ENCODE assay signal across 8 cellular contexts in genomic region chr6:147285087-147285855, GRCh38.
DNase-seq lines count a peak whose midpoint lies in the region; ATAC-seq, FAIRE-seq and TF ChIP-seq lines count a peak whose summit lies in the region.

No MANE protein-coding gene starts in this region.

- H3K4me3 ChIP-seq in A549 (no peak overlapping the region), colonic mucosa (no peak overlapping the region)

- intact Hi-C loops in colonic mucosa (cut with DNase I) (loop anchor here (5.0 kb wide), 1 partner anchor 428 kb away; no protein-coding TSS in a partner anchor), head of caudate nucleus (cut with DNase I) (loop anchor here (5.0 kb wide), 1 partner anchor 428 kb away; no protein-coding TSS in a partner anchor)

- H3K9me3 ChIP-seq in A549 (no peaks in the 10 kb centered on the region), colonic mucosa (no peaks in the 10 kb centered on the region)

- peak overlapping the region in 1 of 2 experiments; percentile 49; a peak in 2 of 6 replicates for H3K27ac ChIP-seq in A549
- H3K27ac ChIP-seq in colonic mucosa = no peak overlapping the region

- peak; percentile 5 to 41 for DNase-seq in A549 (ENCODE audit: low read depth in 1 of 2, low spot score in 1 of 2)
- DNase-seq in GM04504 (ENCODE audit: low read depth) = peak; percentile 10
- DNase-seq in NCI-H774 (lab: John Stamatoyannopoulos, UW) = peak; percentile 17
- no peak for DNase-seq in colonic mucosa
- DNase-seq in midbrain (lab: John Stamatoyannopoulos, UW) = peak; percentile 56
- DNase-seq in head of caudate nucleus = no peak
- DNase-seq in foreskin melanocyte = no peak

- H3K27me3 ChIP-seq in colonic mucosa = no peaks in the 10 kb centered on the region

- peaks cover 23% of the 10 kb centered on the region for H3K4me1 ChIP-seq in A549
- peaks cover 4% of the 10 kb centered on the region for H3K4me1 ChIP-seq in colonic mucosa

- no peaks in the 10 kb centered on the region for H3K36me3 ChIP-seq in colonic mucosa

- POLR2A ChIA-PET in A549 (lab: Yijun Ruan, JAX) = no interaction called here

- no peak for TF ChIP-seq EP300 in A549 (IDR thresholded peaks at IDR 0.05)

- no peak for FAIRE-seq in A549 (lab: Jason Lieb, UNC)

- H3K4me2 ChIP-seq in A549 = peak overlapping the region; percentile 34; the same call in 1 of the 3 replicates

- no peak overlapping the region for H3K9ac ChIP-seq in colonic mucosa (ENCODE audit: low read depth in 2 of 2, low read length in 2 of 2)

- TF ChIP-seq POLR2A in A549 (IDR thresholded peaks at IDR 0.05; ENCODE audit: low read length) = no peak

- CTCF ChIA-PET in A549 (lab: Yijun Ruan, JAX) = interaction anchor here (0.7 to 1.6 kb wide), 2 partner anchors 383 kb away, joined by 5 to 7 read pairs; no protein-coding TSS in a partner anchor

- peak; percentile 56 to 58; a peak in 1 of 6 replicates for ATAC-seq in A549
- ATAC-seq in HG02885 (IDR thresholded peaks at IDR 0.05; ENCODE audit: poor library complexity, unreplicated experiment) = peak; percentile 85

- TF ChIP-seq CTCF in A549 (IDR thresholded peaks at IDR 0.05) (peak; percentile 54), colonic mucosa (IDR thresholded peaks at IDR 0.05) (peak; percentile 31)

- WGBS in A549 (ENCODE audit: missing lambda C conversion rate) = 52% methylated on average over 3 of the region's 3 CpGs

- TF ChIP-seq RAD21 in A549 (conservative IDR thresholded peaks at IDR 0.05 in 1 of 2, IDR thresholded peaks at IDR 0.05 in 1 of 2) = peak; percentile 49 to 50; a peak in 4 of 5 replicates

TF ChIP-seq in A549, 52 proteins besides CTCF, POLR2A, EP300 and RAD21:
- TF ChIP-seq HEYL (CRISPR knock-in tag; IDR thresholded peaks at IDR 0.05) (no peak), HOXB13 (CRISPR knock-in tag; IDR thresholded peaks at IDR 0.05; ENCODE audit: low read depth) (no peak), SMC3 (IDR thresholded peaks at IDR 0.05) (peak; percentile 54), ESRRA (IDR thresholded peaks at IDR 0.05; ENCODE audit: borderline replicate concordance, low read length) (no peak), BCL3 (IDR thresholded peaks at IDR 0.05) (no peak), CEBPB (IDR thresholded peaks at IDR 0.05) (no peak), GATA3 (IDR thresholded peaks at IDR 0.05; ENCODE audit: borderline replicate concordance) (no peak), CHD2 (IDR thresholded peaks at IDR 0.05; ENCODE audit: low read length, partially characterized antibody) (no peak)

Comparison
In these comparisons a context has a peak if more than half of its experiments do, and no peak if none do; other contexts are left out.
1. DNase-seq: peak in A549 (2 of 2), GM04504 (single experiment), NCI-H774 (single experiment) and midbrain (single experiment); none in colonic mucosa (single experiment), head of caudate nucleus (0 of 42) and foreskin melanocyte (single experiment).